5 cellular contexts compared by ENCODE assay signal in the genomic region with DNA sequence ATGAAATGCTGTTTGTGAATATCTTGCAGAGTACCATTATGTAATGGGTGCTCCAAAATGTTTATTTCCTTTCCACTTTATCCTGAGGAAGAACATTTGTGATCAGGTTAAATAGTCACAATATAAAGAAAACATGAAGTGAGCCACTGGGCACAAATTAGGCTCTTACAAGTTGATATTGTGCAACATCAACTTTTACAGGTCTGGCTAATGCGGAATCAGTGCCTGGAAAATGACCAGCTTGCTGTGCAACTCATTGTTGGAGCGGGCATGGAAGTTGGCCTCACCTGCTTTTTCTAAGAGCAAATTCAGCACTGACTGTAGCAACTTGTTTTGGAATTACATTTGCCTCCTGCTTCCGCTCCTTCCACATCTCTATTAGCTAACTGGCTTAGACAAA.
"Had no signal": no experiment of that assay in that cellular context is flagged by ENCODE, and none has a peak within 500 bp of the region (broad histone marks: within the 10 kb centered on the region; RNA-seq: fewer than 3 reads in every experiment).

No MANE protein-coding gene starts in this region.

- DNase-seq: H9, HCEC 1CT, KG1 had no signal

- H3K27ac ChIP-seq: HL-60 had no signal

- H3K4me2 ChIP-seq: GM23338 had no signal

- ATAC-seq: GM23338 had no signal

- H2AFZ ChIP-seq: GM23338 had no signal

- H3K4me3 ChIP-seq: GM23338 had no signal
